Comparison of ENCODE assay signal across 1 cellular context in the genomic region with DNA sequence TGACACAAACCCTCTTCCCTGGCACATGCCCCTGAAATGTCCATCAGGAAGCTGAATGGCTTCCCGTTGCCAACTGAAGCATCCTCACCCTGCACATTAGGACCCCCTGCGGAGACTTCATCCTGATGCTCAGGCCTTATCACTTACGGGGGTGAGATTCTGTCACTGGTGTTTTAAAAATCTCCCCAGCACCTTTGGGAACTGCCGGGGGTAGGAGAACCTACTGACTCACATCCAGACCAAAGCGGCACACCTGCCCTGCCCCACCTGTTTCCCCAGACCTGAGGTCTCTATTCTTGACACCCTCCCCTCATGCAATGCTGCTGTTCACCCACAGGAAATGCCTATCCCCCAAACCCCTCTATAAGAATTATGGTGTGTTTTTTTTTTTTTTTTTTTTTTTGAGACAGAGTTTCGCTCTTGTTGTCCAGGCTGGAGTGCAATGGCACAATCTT.
TF ChIP-seq lines count a peak whose summit lies in the region.

No MANE protein-coding gene starts in this region.

TF ChIP-seq in K562, 482 proteins besides CTCF, POLR2A, EP300 and RAD21:
- TF ChIP-seq ZNF57 (CRISPR knock-in tag; IDR thresholded peaks at IDR 0.05) (no peak), SAFB (IDR thresholded peaks at IDR 0.05; ENCODE audit: borderline replicate concordance, low read depth, low read length) (no peak)
